In the genomic region with DNA sequence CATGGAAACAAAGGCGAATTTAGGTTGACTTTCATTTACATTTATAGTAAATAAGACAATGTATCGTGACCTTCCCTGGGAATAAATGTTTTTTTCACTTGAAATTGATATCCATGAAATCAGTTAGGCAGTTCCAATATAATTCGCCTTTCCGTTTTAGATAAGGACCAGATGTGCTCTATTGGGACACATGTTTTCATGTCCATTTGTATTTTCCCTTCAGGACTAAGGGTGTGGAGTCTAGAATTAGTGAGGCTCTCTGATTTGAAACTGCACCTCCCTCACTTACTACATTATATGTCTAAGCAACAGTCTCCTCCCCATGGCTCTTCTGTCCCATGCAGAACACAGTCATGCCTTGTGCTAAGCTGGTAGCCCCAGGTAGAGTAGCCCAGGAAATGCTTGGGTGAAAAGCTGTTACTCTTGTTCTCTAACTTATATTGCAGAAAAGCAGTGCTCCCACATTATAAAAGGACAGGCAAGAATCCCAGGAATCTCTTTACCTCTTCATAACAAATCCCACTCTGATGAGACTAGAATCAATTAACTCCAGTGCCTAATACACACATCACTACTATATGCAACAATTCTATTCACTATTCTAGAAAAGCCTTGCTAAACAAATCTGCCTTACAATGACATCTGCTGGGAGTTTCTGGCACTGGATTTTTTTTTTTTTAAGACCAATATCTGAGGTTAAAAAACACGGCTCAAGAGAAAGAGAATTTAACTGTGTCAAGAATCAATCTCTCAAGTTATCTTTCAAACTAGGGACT, we compare ENCODE assay signal across 2 cellular contexts.
TF ChIP-seq lines count a peak whose summit lies in the region.

No MANE protein-coding gene starts in this region.

TF ChIP-seq in A549, 52 proteins besides CTCF, POLR2A, EP300 and RAD21 (continued from another document):
- TF ChIP-seq, protein P1, sequence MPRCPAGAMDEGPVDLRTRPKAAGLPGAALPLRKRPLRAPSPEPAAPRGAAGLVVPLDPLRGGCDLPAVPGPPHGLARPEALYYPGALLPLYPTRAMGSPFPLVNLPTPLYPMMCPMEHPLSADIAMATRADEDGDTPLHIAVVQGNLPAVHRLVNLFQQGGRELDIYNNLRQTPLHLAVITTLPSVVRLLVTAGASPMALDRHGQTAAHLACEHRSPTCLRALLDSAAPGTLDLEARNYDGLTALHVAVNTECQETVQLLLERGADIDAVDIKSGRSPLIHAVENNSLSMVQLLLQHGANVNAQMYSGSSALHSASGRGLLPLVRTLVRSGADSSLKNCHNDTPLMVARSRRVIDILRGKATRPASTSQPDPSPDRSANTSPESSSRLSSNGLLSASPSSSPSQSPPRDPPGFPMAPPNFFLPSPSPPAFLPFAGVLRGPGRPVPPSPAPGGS (IDR thresholded peaks at IDR 0.05) = no peak

TF ChIP-seq in WTC11, 78 proteins besides CTCF, POLR2A, EP300 and RAD21 (continued from another document):
- TF ChIP-seq, protein P2, sequence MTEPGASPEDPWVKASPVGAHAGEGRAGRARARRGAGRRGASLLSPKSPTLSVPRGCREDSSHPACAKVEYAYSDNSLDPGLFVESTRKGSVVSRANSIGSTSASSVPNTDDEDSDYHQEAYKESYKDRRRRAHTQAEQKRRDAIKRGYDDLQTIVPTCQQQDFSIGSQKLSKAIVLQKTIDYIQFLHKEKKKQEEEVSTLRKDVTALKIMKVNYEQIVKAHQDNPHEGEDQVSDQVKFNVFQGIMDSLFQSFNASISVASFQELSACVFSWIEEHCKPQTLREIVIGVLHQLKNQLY (CRISPR knock-in tag; IDR thresholded peaks at IDR 0.05) = no peak
- TF ChIP-seq, protein P3, sequence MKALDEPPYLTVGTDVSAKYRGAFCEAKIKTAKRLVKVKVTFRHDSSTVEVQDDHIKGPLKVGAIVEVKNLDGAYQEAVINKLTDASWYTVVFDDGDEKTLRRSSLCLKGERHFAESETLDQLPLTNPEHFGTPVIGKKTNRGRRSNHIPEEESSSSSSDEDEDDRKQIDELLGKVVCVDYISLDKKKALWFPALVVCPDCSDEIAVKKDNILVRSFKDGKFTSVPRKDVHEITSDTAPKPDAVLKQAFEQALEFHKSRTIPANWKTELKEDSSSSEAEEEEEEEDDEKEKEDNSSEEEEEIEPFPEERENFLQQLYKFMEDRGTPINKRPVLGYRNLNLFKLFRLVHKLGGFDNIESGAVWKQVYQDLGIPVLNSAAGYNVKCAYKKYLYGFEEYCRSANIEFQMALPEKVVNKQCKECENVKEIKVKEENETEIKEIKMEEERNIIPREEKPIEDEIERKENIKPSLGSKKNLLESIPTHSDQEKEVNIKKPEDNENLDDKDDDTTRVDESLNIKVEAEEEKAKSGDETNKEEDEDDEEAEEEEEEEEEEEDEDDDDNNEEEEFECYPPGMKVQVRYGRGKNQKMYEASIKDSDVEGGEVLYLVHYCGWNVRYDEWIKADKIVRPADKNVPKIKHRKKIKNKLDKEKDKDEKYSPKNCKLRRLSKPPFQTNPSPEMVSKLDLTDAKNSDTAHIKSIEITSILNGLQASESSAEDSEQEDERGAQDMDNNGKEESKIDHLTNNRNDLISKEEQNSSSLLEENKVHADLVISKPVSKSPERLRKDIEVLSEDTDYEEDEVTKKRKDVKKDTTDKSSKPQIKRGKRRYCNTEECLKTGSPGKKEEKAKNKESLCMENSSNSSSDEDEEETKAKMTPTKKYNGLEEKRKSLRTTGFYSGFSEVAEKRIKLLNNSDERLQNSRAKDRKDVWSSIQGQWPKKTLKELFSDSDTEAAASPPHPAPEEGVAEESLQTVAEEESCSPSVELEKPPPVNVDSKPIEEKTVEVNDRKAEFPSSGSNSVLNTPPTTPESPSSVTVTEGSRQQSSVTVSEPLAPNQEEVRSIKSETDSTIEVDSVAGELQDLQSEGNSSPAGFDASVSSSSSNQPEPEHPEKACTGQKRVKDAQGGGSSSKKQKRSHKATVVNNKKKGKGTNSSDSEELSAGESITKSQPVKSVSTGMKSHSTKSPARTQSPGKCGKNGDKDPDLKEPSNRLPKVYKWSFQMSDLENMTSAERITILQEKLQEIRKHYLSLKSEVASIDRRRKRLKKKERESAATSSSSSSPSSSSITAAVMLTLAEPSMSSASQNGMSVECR (CRISPR knock-in tag; IDR thresholded peaks at IDR 0.05; ENCODE audit: borderline replicate concordance) = no peak
- TF ChIP-seq GTF2I (CRISPR knock-in tag; conservative IDR thresholded peaks at IDR 0.05) (no peak), FOXP1 (CRISPR knock-in tag; IDR thresholded peaks at IDR 0.05; ENCODE audit: borderline replicate concordance) (no peak), RELA (CRISPR knock-in tag; IDR thresholded peaks at IDR 0.05; ENCODE audit: borderline replicate concordance) (no peak), ESRRA (CRISPR knock-in tag; IDR thresholded peaks at IDR 0.05; ENCODE audit: borderline replicate concordance) (no peak), ZNF317 (CRISPR knock-in tag; IDR thresholded peaks at IDR 0.05; ENCODE audit: borderline replicate concordance, low read depth) (no peak)
- TF ChIP-seq, protein P4, sequence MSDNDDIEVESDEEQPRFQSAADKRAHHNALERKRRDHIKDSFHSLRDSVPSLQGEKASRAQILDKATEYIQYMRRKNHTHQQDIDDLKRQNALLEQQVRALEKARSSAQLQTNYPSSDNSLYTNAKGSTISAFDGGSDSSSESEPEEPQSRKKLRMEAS (CRISPR knock-in tag; IDR thresholded peaks at IDR 0.05) = no peak
- TF ChIP-seq, protein P5, sequence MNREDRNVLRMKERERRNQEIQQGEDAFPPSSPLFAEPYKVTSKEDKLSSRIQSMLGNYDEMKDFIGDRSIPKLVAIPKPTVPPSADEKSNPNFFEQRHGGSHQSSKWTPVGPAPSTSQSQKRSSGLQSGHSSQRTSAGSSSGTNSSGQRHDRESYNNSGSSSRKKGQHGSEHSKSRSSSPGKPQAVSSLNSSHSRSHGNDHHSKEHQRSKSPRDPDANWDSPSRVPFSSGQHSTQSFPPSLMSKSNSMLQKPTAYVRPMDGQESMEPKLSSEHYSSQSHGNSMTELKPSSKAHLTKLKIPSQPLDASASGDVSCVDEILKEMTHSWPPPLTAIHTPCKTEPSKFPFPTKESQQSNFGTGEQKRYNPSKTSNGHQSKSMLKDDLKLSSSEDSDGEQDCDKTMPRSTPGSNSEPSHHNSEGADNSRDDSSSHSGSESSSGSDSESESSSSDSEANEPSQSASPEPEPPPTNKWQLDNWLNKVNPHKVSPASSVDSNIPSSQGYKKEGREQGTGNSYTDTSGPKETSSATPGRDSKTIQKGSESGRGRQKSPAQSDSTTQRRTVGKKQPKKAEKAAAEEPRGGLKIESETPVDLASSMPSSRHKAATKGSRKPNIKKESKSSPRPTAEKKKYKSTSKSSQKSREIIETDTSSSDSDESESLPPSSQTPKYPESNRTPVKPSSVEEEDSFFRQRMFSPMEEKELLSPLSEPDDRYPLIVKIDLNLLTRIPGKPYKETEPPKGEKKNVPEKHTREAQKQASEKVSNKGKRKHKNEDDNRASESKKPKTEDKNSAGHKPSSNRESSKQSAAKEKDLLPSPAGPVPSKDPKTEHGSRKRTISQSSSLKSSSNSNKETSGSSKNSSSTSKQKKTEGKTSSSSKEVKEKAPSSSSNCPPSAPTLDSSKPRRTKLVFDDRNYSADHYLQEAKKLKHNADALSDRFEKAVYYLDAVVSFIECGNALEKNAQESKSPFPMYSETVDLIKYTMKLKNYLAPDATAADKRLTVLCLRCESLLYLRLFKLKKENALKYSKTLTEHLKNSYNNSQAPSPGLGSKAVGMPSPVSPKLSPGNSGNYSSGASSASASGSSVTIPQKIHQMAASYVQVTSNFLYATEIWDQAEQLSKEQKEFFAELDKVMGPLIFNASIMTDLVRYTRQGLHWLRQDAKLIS (CRISPR knock-in tag; IDR thresholded peaks at IDR 0.05; ENCODE audit: borderline replicate concordance) = no peak
TF ChIP-seq in WTC11: peak in this region for 0.
